In the genomic region with DNA sequence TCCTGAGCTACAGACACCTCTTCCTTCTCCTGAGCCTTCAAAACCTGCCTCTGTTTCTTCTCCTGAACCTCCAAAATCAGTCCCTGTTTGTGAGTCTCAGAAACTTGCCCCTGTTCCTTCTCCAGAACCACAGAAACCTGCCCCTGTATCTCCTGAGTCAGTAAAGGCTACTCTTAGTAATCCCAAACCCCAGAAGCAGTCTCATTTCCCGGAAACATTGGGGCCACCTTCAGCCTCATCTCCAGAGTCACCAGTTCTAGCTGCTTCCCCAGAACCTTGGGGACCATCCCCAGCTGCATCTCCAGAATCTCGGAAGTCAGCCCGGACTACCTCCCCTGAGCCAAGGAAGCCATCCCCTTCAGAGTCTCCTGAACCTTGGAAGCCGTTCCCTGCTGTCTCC, we compare ENCODE assay signal across 17 cellular contexts.
"Had no signal": no experiment of that assay in that cellular context is flagged by ENCODE, and none has a peak within 500 bp of the region (broad histone marks: within the 10 kb centered on the region; RNA-seq: fewer than 3 reads in every experiment).

No MANE protein-coding gene starts in this region.

- H3K4me3 Mint-ChIP-seq: nephron had no signal

- H3K9me3 ChIP-seq: colonic mucosa, heart left ventricle, spleen, stomach, thyroid gland had no signal

- H3K4me1 ChIP-seq: thyroid gland had no signal

- H3K27me3 ChIP-seq: colonic mucosa, heart left ventricle, spleen, stomach, thyroid gland had no signal

- H3K4me3 ChIP-seq: colonic mucosa, heart left ventricle, spleen, stomach, thyroid gland had no signal

- ATAC-seq: heart left ventricle, left colon, sciatic nerve had no signal

- H3K27ac Mint-ChIP-seq: nephron had no signal

- H3K9me3 Mint-ChIP-seq: nephron had no signal

- H3K27ac ChIP-seq: colonic mucosa, heart left ventricle, spleen, stomach, thyroid gland had no signal

- FAIRE-seq: urothelium cell line had no signal

- DNase-seq: activated CD4-positive, CD25-positive, alpha-beta regulatory T cell treated with anti-CD3 and anti-CD28 coated beads, Interleukin-2, amount 50 U/mL, for 72 hours; activated CD8-positive, alpha-beta memory T cell treated with anti-CD3 and anti-CD28 coated beads, Interleukin-2, amount 50 U/mL, for 4 hours; activated gamma-delta T cell; caudate nucleus; colonic mucosa; effector CD4-positive, alpha-beta T cell; foreskin melanocyte; heart left ventricle; left colon; spleen; stimulated activated CD4-positive, alpha-beta T cell treated with anti-CD3 and anti-CD28 coated beads, Interleukin-2, amount 100 ng/mL, for 24 hours; stomach; T-helper 9 cell; thyroid gland had no signal
